ENCODE assay signal across 15 cellular contexts in the genomic region with DNA sequence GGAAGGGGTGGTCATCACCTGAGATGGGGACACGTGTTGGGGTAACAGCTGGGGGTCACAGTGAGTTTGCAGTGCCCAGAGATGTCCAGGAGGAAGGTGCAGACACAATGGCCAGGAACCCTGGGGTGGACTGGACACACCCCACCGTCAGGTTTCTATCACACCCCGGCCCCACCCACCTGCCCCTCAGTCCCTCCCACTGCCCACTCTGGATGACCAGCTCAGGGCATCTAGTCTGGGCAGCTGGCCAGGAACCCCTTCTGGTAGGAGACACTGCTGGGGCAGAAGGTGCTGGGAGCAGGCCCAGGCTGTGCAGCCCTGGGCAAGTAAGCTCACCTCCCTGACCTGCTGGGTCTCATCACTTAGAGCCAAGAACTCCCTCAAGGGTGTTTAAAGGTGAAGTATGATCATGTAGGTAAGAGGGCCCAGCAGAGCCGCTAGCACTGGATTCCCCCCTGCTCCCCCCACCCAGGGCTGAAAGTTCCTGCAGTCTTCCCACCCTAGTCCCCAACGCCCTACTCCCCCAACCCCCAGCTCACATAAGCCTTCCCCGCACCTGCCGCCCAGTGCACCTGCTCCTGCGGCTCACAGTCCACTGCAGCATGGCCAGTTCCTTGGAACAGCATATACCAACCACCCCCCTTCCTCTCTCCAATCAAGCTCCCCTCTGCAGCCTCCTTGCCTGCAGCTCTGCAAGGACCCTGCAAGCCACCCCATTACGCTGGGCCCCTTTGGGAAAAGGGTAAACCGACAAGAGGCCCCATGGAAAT.
"Had no signal": no experiment of that assay in that cellular context is flagged by ENCODE, and none has a peak within 500 bp of the region (broad histone marks: within the 10 kb centered on the region; RNA-seq: fewer than 3 reads in every experiment).

No MANE protein-coding gene starts in this region.

- H3K9me3 ChIP-seq: body of pancreas, upper lobe of left lung had no signal

- H3K9ac ChIP-seq: parathyroid adenoma had no signal

- H3K27ac ChIP-seq: body of pancreas, foreskin keratinocyte, parathyroid adenoma, upper lobe of left lung had no signal

- H3K36me3 ChIP-seq: upper lobe of left lung had no signal

- H3K27me3 ChIP-seq: body of pancreas, foreskin keratinocyte, upper lobe of left lung had no signal

- H3K4me3 ChIP-seq: body of pancreas, skin epidermis, upper lobe of left lung had no signal

- H2AFZ ChIP-seq: parathyroid adenoma had no signal

- DNase-seq: activated CD4-positive, alpha-beta T cell treated with anti-CD3 and anti-CD28 coated beads for 4 hours; activated CD8-positive, alpha-beta T cell treated with anti-CD3 and anti-CD28 coated beads for 36 hours; activated effector memory CD4-positive, alpha-beta T cell treated with anti-CD3 and anti-CD28 coated beads, Interleukin-2, amount 50 U/mL, for 16 hours; activated naive CD8-positive, alpha-beta T cell treated with anti-CD3 and anti-CD28 coated beads for 36 hours; activated T-cell treated with anti-CD3 and anti-CD28 coated beads, Interleukin-2, amount 50 U/mL, for 48 hours; body of pancreas; effector memory CD4-positive, alpha-beta T cell; foreskin keratinocyte; retina; stimulated activated CD4-positive, alpha-beta T cell treated with anti-CD3 and anti-CD28 coated beads, Interleukin-4, amount 100 ng/mL, for 4 hours; stimulated activated CD8-positive, alpha-beta memory T cell treated with anti-CD3 and anti-CD28 coated beads, Interleukin-4, amount 100 ng/mL, for 48 hours; stimulated activated naive CD4-positive, alpha-beta T cell treated with Interleukin-2 at 50 U/mL for 16 hours had no signal
